ENCODE assay signal across 14 cellular contexts in genomic region chr2:175698076-175698475, GRCh38.
"Had no signal": no experiment of that assay in that cellular context is flagged by ENCODE, and none has a peak within 500 bp of the region (broad histone marks: within the 10 kb centered on the region; RNA-seq: fewer than 3 reads in every experiment).

No MANE protein-coding gene starts in this region.

- H3K27ac ChIP-seq: ascending aorta, epithelial cell of prostate, lower lobe of right lung, neural progenitor cell, sigmoid colon, spleen had no signal

- H2AFZ ChIP-seq: neural progenitor cell had no signal

- H3K4me3 ChIP-seq: ascending aorta, lower lobe of right lung, neural progenitor cell, sigmoid colon, spleen had no signal

- H3K4me3 Mint-ChIP-seq: activated naive CD4-positive, alpha-beta T cell treated with anti-CD3 and anti-CD28 coated beads, Interleukin-2, amount 10 ng/mL, durations not matched to agents 7 days and 5 days; mesothelial cell of epicardium; neural progenitor cell; stimulated activated naive CD8-positive, alpha-beta T cell treated with anti-CD3 and anti-CD28 coated beads, Interleukin-15, amount 100 ng/mL, for 72 hours; type B pancreatic cell had no signal

- H3K36me3 Mint-ChIP-seq: activated naive CD4-positive, alpha-beta T cell treated with anti-CD3 and anti-CD28 coated beads, Interleukin-2, amount 10 ng/mL, durations not matched to agents 7 days and 5 days; mesothelial cell of epicardium; neural progenitor cell; type B pancreatic cell had no signal

- H3K4me1 Mint-ChIP-seq: activated naive CD4-positive, alpha-beta T cell treated with anti-CD3 and anti-CD28 coated beads, Interleukin-2, amount 10 ng/mL, durations not matched to agents 7 days and 5 days; mesothelial cell of epicardium; neural progenitor cell; stimulated activated naive CD8-positive, alpha-beta T cell treated with anti-CD3 and anti-CD28 coated beads, Interleukin-15, amount 100 ng/mL, for 72 hours had no signal

- H3K27me3 ChIP-seq: ascending aorta, neural progenitor cell, sigmoid colon had no signal

- H3K4me1 ChIP-seq: ascending aorta, lower lobe of right lung, neural progenitor cell, sigmoid colon, spleen had no signal

- H3K4me2 ChIP-seq: neural progenitor cell had no signal

- H3K36me3 ChIP-seq: ascending aorta, lower lobe of right lung, neural progenitor cell, sigmoid colon, spleen had no signal

- H3K27ac Mint-ChIP-seq: activated naive CD4-positive, alpha-beta T cell treated with anti-CD3 and anti-CD28 coated beads, Interleukin-2, amount 10 ng/mL, durations not matched to agents 7 days and 5 days; activated T-helper 2 cell treated with anti-CD3 and anti-CD28 coated beads, Interferon-gamma antibody, Interleukin-2, Interleukin-4, amounts not matched to agents 10 μg/mL and 5 μg/mL and 100 μg/mL, durations not matched to agents 14 hours and 24 hours and 36 hours; mesothelial cell of epicardium; neural progenitor cell; stimulated activated naive CD8-positive, alpha-beta T cell treated with anti-CD3 and anti-CD28 coated beads, Interleukin-15, amount 100 ng/mL, for 72 hours; type B pancreatic cell had no signal

- H3K9me3 ChIP-seq: ascending aorta, lower lobe of right lung, sigmoid colon, spleen had no signal

- DNase-seq: activated CD4-positive, alpha-beta T cell treated with anti-CD3 and anti-CD28 coated beads, Interleukin-2, amount 50 U/mL, for 4 hours; activated naive CD4-positive, alpha-beta T cell treated with anti-CD3 and anti-CD28 coated beads, Interleukin-2, amount 10 ng/mL, durations not matched to agents 7 days and 5 days; left colon; lower lobe of right lung; sigmoid colon; spleen; stimulated activated naive CD8-positive, alpha-beta T cell treated with anti-CD3 and anti-CD28 coated beads, Interleukin-15, amount 100 ng/mL, for 72 hours had no signal

- H3K9ac ChIP-seq: neural progenitor cell had no signal

- H3K9me3 Mint-ChIP-seq: activated naive CD4-positive, alpha-beta T cell treated with anti-CD3 and anti-CD28 coated beads, Interleukin-2, amount 10 ng/mL, durations not matched to agents 7 days and 5 days; activated T-helper 2 cell treated with anti-CD3 and anti-CD28 coated beads, Interferon-gamma antibody, Interleukin-2, Interleukin-4, amounts not matched to agents 10 μg/mL and 5 μg/mL and 100 μg/mL, durations not matched to agents 14 hours and 24 hours and 36 hours; mesothelial cell of epicardium; neural progenitor cell; stimulated activated naive CD8-positive, alpha-beta T cell treated with anti-CD3 and anti-CD28 coated beads, Interleukin-15, amount 100 ng/mL, for 72 hours; type B pancreatic cell had no signal

- ATAC-seq: activated CD4-positive, CD25-positive, alpha-beta regulatory T cell treated with anti-CD3 and anti-CD28 coated beads, Interleukin-2, amount 50 U/mL, for 24 hours; left colon; lower lobe of right lung; stimulated activated naive CD8-positive, alpha-beta T cell treated with anti-CD3 and anti-CD28 coated beads, Interleukin-15, amount 100 ng/mL, for 72 hours had no signal
